In the genomic region with DNA sequence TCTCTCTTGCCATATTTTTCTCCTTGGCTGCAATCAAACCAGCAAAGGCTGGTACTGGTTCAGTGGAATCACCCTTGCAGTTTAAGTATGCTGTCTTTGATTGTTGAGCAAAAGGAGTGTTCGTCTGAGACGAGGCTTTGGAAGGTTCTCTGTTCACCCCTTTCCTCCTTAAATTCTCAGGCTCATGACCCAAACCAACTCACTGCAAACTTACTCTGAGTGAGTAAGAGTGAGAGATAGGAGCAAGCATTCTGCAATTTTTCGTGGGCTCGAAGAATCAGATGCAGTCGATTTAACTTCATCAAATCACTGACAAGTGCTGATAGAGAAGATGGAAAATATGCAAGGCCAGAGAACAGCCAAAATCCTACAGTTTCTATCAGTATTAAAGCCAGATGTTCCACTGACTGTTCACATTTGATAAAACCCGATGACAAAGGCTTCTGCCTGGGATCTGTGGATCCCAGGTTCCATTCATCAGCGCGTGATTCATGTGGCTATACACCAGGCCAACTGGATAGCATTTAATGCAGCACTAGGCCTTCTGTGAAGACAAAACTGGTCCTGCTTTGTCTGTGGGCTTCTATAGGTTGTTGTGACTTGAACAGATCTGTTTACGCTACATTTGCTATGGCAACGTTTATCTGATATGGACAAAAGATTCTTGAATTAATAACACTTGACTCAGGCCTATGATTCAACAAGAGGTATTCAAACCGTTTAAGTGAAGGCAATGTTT, we compare ENCODE assay signal across 12 cellular contexts.
DNase-seq lines count a peak whose midpoint lies in the region; ATAC-seq and TF ChIP-seq lines count a peak whose summit lies in the region.
"Had no signal": no experiment of that assay in that cellular context is flagged by ENCODE, and none has a peak within 500 bp of the region (broad histone marks: within the 10 kb centered on the region; RNA-seq: fewer than 3 reads in every experiment).

No MANE protein-coding gene starts in this region.

- H3K27ac ChIP-seq in lower lobe of right lung, result no peak overlapping the region
- H3K27ac ChIP-seq: SJSA1 had no signal

- DNase-seq in AG10803 (ENCODE audit: low read depth) (peak; percentile 13), NCI-H1092 (lab: John Stamatoyannopoulos, UW) (peak; percentile 28), RKO (ENCODE audit: low spot score) (peak; percentile 15), fibroblast of peridontal ligament (ENCODE audit: extremely low read depth) (peak; percentile 8), lower lobe of right lung (no peak), NCI-H226 (no peak)
- DNase-seq: activated T-cell treated with anti-CD3 and anti-CD28 coated beads, Interleukin-2, amount 50 U/mL, for 48 hours; retina had no signal

- H3K4me3 ChIP-seq in AG10803 (ENCODE audit: low read length), result no peak overlapping the region
- H3K4me3 ChIP-seq in lower lobe of right lung, result no peak overlapping the region
- H3K4me3 ChIP-seq: SJSA1 had no signal

- ATAC-seq in HG03378 (IDR thresholded peaks at IDR 0.05; ENCODE audit: unreplicated experiment) (no peak), lower lobe of right lung (no peak), HG02840 (IDR thresholded peaks at IDR 0.05; ENCODE audit: low FRiP score, unreplicated experiment) (no peak)
- ATAC-seq: WTC11 had no signal

- no peaks in the 10 kb centered on the region for H3K9me3 ChIP-seq in lower lobe of right lung
- H3K9me3 ChIP-seq: SJSA1 had no signal

- TF ChIP-seq CTCF in AG10803 (conservative IDR thresholded peaks at IDR 0.05; ENCODE audit: low read length) (no peak), lower lobe of right lung (IDR thresholded peaks at IDR 0.05) (no peak)

- no peaks in the 10 kb centered on the region for H3K4me1 ChIP-seq in lower lobe of right lung
- H3K4me1 ChIP-seq: SJSA1 had no signal

- no peaks in the 10 kb centered on the region for H3K27me3 ChIP-seq in lower lobe of right lung (ENCODE audit: low read depth)
- H3K27me3 ChIP-seq: SJSA1 had no signal

- H3K36me3 ChIP-seq in lower lobe of right lung, result no peaks in the 10 kb centered on the region
- H3K36me3 ChIP-seq: SJSA1 had no signal

- intact Hi-C loops in lower lobe of right lung (cut with DNase I), result no loop called here

Comparison
In these comparisons a context has a peak if more than half of its experiments do, and no peak if none do; other contexts are left out.
1. DNase-seq: peak in AG10803 (single experiment), NCI-H1092 (single experiment), RKO (single experiment) and fibroblast of peridontal ligament (single experiment); none in lower lobe of right lung (single experiment) and NCI-H226 (single experiment).